8 cellular contexts compared by ENCODE assay signal in genomic region chr11:16612801-16613400, GRCh38.
DNase-seq lines count a peak whose midpoint lies in the region; ATAC-seq, FAIRE-seq and TF ChIP-seq lines count a peak whose summit lies in the region.

No MANE protein-coding gene starts in this region.

- POLR2A ChIA-PET in PC-9 (lab: Charles Lee; ENCODE audit: unreplicated experiment) = no interaction called here

- H3K36me3 ChIP-seq in PC-9 (ENCODE audit: low read depth) (no peaks in the 10 kb centered on the region), parathyroid adenoma (ENCODE audit: control insufficient read depth, insufficient read depth, low read length) (no peaks in the 10 kb centered on the region), small intestine (ENCODE audit: control insufficient read depth in 2 of 2, insufficient read depth in 2 of 2, low read length in 2 of 2) (no peaks in the 10 kb centered on the region)

- H3F3A ChIP-seq in PC-9 (ENCODE audit: insufficient read depth, low read depth) = no peaks in the 10 kb centered on the region

- no peak for ATAC-seq in HG02981 (IDR thresholded peaks at IDR 0.05; ENCODE audit: unreplicated experiment)
- no peak for ATAC-seq in HG03095 (IDR thresholded peaks at IDR 0.05; ENCODE audit: unreplicated experiment)

- WGBS in small intestine, 3 donors = 1 to 3% (median 2%) methylated on average over 19 of the region's 19 CpGs

- H3K4me2 ChIP-seq in PC-9 (peak overlapping the region; percentile 84), parathyroid adenoma (ENCODE audit: low read length) (peak overlapping the region; percentile 65)

- H3K9me3 ChIP-seq in PC-9 (ENCODE audit: insufficient read depth, low read depth) (no peaks in the 10 kb centered on the region), parathyroid adenoma (ENCODE audit: control insufficient read depth, low read length) (no peaks in the 10 kb centered on the region), small intestine (ENCODE audit: control insufficient read depth, low read depth) (no peaks in the 10 kb centered on the region)

- intact Hi-C loops in PC-9 (cut with micrococcal nuclease; ENCODE audit: unreplicated experiment) = loop anchor here (1.0 to 5.0 kb wide), 3 partner anchors 963 to 1511 kb away; no protein-coding TSS in a partner anchor

- CTCF ChIA-PET in PC-9 (lab: Charles Lee) = interaction anchor here (1.0 kb wide), 1 partner anchor 1513 kb away, joined by 3 read pairs; no protein-coding TSS in a partner anchor

- FAIRE-seq in small intestine (lab: Jason Lieb, UNC) = no peak

- peak overlapping the region; percentile 54; the same call in 1 of the 2 replicates for H3K4me3 ChIP-seq in PC-9
- no peak overlapping the region for H3K4me3 ChIP-seq in parathyroid adenoma (ENCODE audit: low read depth, low read length)
- peak overlapping the region in 1 of 2 donors; percentile 38 for H3K4me3 ChIP-seq in small intestine (ENCODE audit: low read depth in 1 of 2, low read length in 2 of 2)

- no peak for TF ChIP-seq CTCF in PC-9 (conservative IDR thresholded peaks at IDR 0.05)
- no peak for TF ChIP-seq CTCF in parathyroid adenoma (IDR thresholded peaks at IDR 0.05)

- no peaks in the 10 kb centered on the region for H4K20me1 ChIP-seq in PC-9 (ENCODE audit: insufficient read depth)

- H3K27me3 ChIP-seq in PC-9 (ENCODE audit: insufficient read depth, low read depth) (no peaks in the 10 kb centered on the region), parathyroid adenoma (ENCODE audit: control insufficient read depth, insufficient read depth, low read length) (no peaks in the 10 kb centered on the region), small intestine (ENCODE audit: control insufficient read depth in 2 of 2, insufficient read depth in 2 of 2, low read length in 2 of 2) (peaks cover 0 to 38% of the 10 kb centered on the region in 2 donors)

- H2AFZ ChIP-seq in PC-9 (peak overlapping the region; percentile 84), parathyroid adenoma (no peak overlapping the region)

- no peaks in the 10 kb centered on the region for H3K9me2 ChIP-seq in PC-9 (ENCODE audit: insufficient read depth)

- H3K4me1 ChIP-seq in PC-9 (replicated peaks; ENCODE audit: insufficient read depth) = no peaks in the 10 kb centered on the region
- no peaks in the 10 kb centered on the region for H3K4me1 ChIP-seq in parathyroid adenoma
- peaks cover 0 to 7% of the 10 kb centered on the region in 2 donors for H3K4me1 ChIP-seq in small intestine (ENCODE audit: control insufficient read depth in 2 of 2, insufficient read depth in 1 of 2, low read depth in 1 of 2, low read length in 1 of 2)

- no peak overlapping the region for H3K27ac ChIP-seq in PC-9
- no peak overlapping the region for H3K27ac ChIP-seq in parathyroid adenoma
- H3K27ac ChIP-seq in small intestine (ENCODE audit: low read depth in 1 of 2, low read length in 1 of 2) = peak overlapping the region in 1 of 2 donors; percentile 22

- DNase-seq in EH (ENCODE audit: low read depth) = peak; percentile 40
- DNase-seq in PC-9 = no peak
- peak; percentile 34 for DNase-seq in fibroblast of peridontal ligament (ENCODE audit: extremely low read depth)
- DNase-seq in stimulated activated CD4-positive, alpha-beta T cell treated with anti-CD3 and anti-CD28 coated beads, Interleukin-4, amount 100 ng/mL, for 24 hours = no peak
- no peak for DNase-seq in small intestine

- no TSS peak for BruUV-seq in PC-9 (replicated peaks; lab: Mats Ljungman, UMichigan)

- H3K79me2 ChIP-seq in PC-9 (ENCODE audit: low read depth) = no peaks in the 10 kb centered on the region
- H3K79me2 ChIP-seq in parathyroid adenoma = no peaks in the 10 kb centered on the region

- no peak overlapping the region for H3K9ac ChIP-seq in parathyroid adenoma

Comparison
In these comparisons a context has a peak if more than half of its experiments do, and no peak if none do; other contexts are left out.
1. DNase-seq: peak in EH (single experiment) and fibroblast of peridontal ligament (single experiment); none in PC-9 (0 of 2), stimulated activated CD4-positive, alpha-beta T cell treated with anti-CD3 and anti-CD28 coated beads, Interleukin-4, amount 100 ng/mL, for 24 hours (single experiment) and small intestine (single experiment).